1 cellular context compared by ENCODE assay signal in the genomic region with DNA sequence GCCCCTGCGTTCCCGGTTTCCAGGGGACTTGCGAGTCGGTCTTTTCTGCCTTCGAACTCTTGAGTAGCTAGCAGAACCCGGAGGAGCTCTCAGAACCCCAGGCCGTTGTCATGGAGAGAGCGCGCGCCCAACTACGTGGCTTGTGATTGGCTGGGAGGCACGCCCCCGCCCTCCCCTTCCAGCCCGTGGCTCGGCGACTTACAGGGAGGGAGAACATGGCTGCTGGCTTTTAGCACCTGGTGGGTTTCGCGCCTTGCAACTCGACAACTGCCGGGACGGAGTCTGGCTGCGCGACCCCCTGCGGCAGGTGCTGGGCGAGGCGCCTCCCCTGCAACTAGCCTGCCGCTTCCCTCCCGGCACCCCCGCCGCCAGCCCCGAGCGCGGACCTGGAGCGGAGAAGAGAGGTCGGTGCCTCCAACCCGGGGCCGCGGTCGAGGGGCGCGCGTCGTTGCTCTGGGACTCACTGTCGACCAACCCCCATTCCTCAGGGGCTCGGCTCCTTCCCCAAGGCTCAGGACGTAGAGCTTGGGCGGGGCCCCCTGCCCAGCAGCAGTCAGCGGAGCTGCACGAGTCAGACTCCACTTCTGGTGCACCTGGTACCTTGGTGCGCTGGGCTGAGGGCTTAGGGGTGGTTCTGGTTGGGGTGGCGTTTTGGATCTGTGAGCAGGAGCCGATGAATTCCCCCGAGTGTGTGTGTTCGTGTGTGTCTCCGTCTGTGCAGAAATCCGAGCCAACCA.
TF ChIP-seq lines count a peak whose summit lies in the region.

No MANE protein-coding gene starts in this region.

TF ChIP-seq in HepG2, 621 proteins besides CTCF, POLR2A, EP300 and RAD21 (continued from another document):
- TF ChIP-seq, protein P1, sequence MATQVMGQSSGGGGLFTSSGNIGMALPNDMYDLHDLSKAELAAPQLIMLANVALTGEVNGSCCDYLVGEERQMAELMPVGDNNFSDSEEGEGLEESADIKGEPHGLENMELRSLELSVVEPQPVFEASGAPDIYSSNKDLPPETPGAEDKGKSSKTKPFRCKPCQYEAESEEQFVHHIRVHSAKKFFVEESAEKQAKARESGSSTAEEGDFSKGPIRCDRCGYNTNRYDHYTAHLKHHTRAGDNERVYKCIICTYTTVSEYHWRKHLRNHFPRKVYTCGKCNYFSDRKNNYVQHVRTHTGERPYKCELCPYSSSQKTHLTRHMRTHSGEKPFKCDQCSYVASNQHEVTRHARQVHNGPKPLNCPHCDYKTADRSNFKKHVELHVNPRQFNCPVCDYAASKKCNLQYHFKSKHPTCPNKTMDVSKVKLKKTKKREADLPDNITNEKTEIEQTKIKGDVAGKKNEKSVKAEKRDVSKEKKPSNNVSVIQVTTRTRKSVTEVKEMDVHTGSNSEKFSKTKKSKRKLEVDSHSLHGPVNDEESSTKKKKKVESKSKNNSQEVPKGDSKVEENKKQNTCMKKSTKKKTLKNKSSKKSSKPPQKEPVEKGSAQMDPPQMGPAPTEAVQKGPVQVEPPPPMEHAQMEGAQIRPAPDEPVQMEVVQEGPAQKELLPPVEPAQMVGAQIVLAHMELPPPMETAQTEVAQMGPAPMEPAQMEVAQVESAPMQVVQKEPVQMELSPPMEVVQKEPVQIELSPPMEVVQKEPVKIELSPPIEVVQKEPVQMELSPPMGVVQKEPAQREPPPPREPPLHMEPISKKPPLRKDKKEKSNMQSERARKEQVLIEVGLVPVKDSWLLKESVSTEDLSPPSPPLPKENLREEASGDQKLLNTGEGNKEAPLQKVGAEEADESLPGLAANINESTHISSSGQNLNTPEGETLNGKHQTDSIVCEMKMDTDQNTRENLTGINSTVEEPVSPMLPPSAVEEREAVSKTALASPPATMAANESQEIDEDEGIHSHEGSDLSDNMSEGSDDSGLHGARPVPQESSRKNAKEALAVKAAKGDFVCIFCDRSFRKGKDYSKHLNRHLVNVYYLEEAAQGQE (IDR thresholded peaks at IDR 0.05; ENCODE audit: borderline replicate concordance in 1 of 2, low read depth in 1 of 2, low read length in 2 of 2): no peak
- peak; percentile 96; the same call in 1 of the 2 replicates for TF ChIP-seq ZSCAN20 (CRISPR knock-in tag; IDR thresholded peaks at IDR 0.05; ENCODE audit: borderline replicate concordance)
- TF ChIP-seq MAFK (conservative IDR thresholded peaks at IDR 0.05 in 1 of 2, IDR thresholded peaks at IDR 0.05 in 1 of 2; ENCODE audit: low read length in 2 of 2): no peak
- TF ChIP-seq ZFP62 (CRISPR knock-in tag; IDR thresholded peaks at IDR 0.05): no peak
- TF ChIP-seq ZNF17 (CRISPR knock-in tag; IDR thresholded peaks at IDR 0.05): no peak
- TF ChIP-seq YY1 (IDR thresholded peaks at IDR 0.05; ENCODE audit: insufficient read depth, insufficient replicate concordance, low read depth, low read length): peak; percentile 92
- peak; percentile 95 for TF ChIP-seq CBX1 (IDR thresholded peaks at IDR 0.05; ENCODE audit: low read depth)
- no peak for TF ChIP-seq GABPA (IDR thresholded peaks at IDR 0.05; ENCODE audit: low read depth, low read length)
- no peak for TF ChIP-seq GABPA (CRISPR knock-in tag; IDR thresholded peaks at IDR 0.05; ENCODE audit: low read depth)
- peak; percentile 95; the same call in 1 of the 2 replicates for TF ChIP-seq ZNF350 (CRISPR knock-in tag; IDR thresholded peaks at IDR 0.05; ENCODE audit: borderline replicate concordance, low read depth)
- no peak for TF ChIP-seq ZBTB3 (CRISPR knock-in tag; IDR thresholded peaks at IDR 0.05; ENCODE audit: borderline replicate concordance, low read depth)
- TF ChIP-seq, protein P2, sequence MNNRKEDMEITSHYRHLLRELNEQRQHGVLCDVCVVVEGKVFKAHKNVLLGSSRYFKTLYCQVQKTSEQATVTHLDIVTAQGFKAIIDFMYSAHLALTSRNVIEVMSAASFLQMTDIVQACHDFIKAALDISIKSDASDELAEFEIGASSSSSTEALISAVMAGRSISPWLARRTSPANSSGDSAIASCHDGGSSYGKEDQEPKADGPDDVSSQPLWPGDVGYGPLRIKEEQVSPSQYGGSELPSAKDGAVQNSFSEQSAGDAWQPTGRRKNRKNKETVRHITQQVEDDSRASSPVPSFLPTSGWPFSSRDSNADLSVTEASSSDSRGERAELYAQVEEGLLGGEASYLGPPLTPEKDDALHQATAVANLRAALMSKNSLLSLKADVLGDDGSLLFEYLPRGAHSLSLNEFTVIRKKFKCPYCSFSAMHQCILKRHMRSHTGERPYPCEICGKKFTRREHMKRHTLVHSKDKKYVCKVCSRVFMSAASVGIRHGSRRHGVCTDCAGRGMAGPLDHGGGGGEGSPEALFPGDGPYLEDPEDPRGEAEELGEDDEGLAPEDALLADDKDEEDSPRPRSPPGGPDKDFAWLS (CRISPR knock-in tag; IDR thresholded peaks at IDR 0.05; ENCODE audit: borderline replicate concordance): peak; percentile 49; the same call in 1 of the 2 replicates
- peak; percentile 93; the same call in 1 of the 2 replicates for TF ChIP-seq ISX (CRISPR knock-in tag; conservative IDR thresholded peaks at IDR 0.05)
- TF ChIP-seq ZNF780A (CRISPR knock-in tag; IDR thresholded peaks at IDR 0.05): no peak
- TF ChIP-seq NRL (CRISPR knock-in tag; IDR thresholded peaks at IDR 0.05; ENCODE audit: borderline replicate concordance): peak; percentile 96; the same call in 1 of the 2 replicates
- TF ChIP-seq MBNL3 (CRISPR knock-in tag; conservative IDR thresholded peaks at IDR 0.05): no peak
- TF ChIP-seq, protein P3, sequence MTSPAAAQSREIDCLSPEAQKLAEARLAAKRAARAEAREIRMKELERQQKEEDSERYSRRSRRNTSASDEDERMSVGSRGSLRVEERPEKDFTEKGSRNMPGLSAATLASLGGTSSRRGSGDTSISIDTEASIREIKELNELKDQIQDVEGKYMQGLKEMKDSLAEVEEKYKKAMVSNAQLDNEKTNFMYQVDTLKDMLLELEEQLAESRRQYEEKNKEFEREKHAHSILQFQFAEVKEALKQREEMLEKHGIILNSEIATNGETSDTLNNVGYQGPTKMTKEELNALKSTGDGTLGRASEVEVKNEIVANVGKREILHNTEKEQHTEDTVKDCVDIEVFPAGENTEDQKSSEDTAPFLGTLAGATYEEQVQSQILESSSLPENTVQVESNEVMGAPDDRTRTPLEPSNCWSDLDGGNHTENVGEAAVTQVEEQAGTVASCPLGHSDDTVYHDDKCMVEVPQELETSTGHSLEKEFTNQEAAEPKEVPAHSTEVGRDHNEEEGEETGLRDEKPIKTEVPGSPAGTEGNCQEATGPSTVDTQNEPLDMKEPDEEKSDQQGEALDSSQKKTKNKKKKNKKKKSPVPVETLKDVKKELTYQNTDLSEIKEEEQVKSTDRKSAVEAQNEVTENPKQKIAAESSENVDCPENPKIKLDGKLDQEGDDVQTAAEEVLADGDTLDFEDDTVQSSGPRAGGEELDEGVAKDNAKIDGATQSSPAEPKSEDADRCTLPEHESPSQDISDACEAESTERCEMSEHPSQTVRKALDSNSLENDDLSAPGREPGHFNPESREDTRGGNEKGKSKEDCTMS (CRISPR knock-in tag; conservative IDR thresholded peaks at IDR 0.05): no peak
- TF ChIP-seq, protein P4, sequence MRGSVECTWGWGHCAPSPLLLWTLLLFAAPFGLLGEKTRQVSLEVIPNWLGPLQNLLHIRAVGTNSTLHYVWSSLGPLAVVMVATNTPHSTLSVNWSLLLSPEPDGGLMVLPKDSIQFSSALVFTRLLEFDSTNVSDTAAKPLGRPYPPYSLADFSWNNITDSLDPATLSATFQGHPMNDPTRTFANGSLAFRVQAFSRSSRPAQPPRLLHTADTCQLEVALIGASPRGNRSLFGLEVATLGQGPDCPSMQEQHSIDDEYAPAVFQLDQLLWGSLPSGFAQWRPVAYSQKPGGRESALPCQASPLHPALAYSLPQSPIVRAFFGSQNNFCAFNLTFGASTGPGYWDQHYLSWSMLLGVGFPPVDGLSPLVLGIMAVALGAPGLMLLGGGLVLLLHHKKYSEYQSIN (CRISPR knock-in tag; IDR thresholded peaks at IDR 0.05; ENCODE audit: borderline replicate concordance): no peak
- TF ChIP-seq ZNF562 (CRISPR knock-in tag; IDR thresholded peaks at IDR 0.05; ENCODE audit: borderline replicate concordance): peak; percentile 80; the same call in 1 of the 2 replicates
- peak; percentile 98 for TF ChIP-seq SALL1 (CRISPR knock-in tag; IDR thresholded peaks at IDR 0.05)
- TF ChIP-seq FOXC1 (CRISPR knock-in tag; IDR thresholded peaks at IDR 0.05; ENCODE audit: borderline replicate concordance): peak; percentile 92
- TF ChIP-seq MAFF (IDR thresholded peaks at IDR 0.05; ENCODE audit: low read depth, low read length): no peak
- peak; percentile 50; the same call in 1 of the 2 replicates for TF ChIP-seq RELA (CRISPR knock-in tag; IDR thresholded peaks at IDR 0.05)
- TF ChIP-seq, protein P5, sequence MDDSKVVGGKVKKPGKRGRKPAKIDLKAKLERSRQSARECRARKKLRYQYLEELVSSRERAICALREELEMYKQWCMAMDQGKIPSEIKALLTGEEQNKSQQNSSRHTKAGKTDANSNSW (CRISPR knock-in tag; IDR thresholded peaks at IDR 0.05; ENCODE audit: borderline replicate concordance): peak; percentile 91
